14 cellular contexts compared by ENCODE assay signal in genomic region chr6:87487555-87487954, GRCh38.
"Had no signal": no experiment of that assay in that cellular context is flagged by ENCODE, and none has a peak within 500 bp of the region (broad histone marks: within the 10 kb centered on the region; RNA-seq: fewer than 3 reads in every experiment).

No MANE protein-coding gene starts in this region.

- H3K4me1 ChIP-seq: esophagus muscularis mucosa had no signal

- H3K4me3 ChIP-seq: dorsolateral prefrontal cortex, esophagus muscularis mucosa, heart right ventricle, ovary, upper lobe of right lung had no signal

- H3K27ac ChIP-seq: dorsolateral prefrontal cortex, esophagus muscularis mucosa, heart right ventricle, ovary, upper lobe of right lung, VCaP had no signal

- H3K9me3 ChIP-seq: esophagus muscularis mucosa, ovary, upper lobe of right lung had no signal

- DNase-seq: activated CD8-positive, alpha-beta memory T cell treated with anti-CD3 and anti-CD28 coated beads, Interleukin-2, amount 50 U/mL, for 48 hours; activated CD8-positive, alpha-beta T cell treated with anti-CD3 and anti-CD28 coated beads for 36 hours; activated naive CD4-positive, alpha-beta T cell treated with Interleukin-2 at 50 U/mL for 16 hours; activated naive CD8-positive, alpha-beta T cell treated with anti-CD3 and anti-CD28 coated beads, Interleukin-2, amount 50 U/mL, for 24 hours; dorsolateral prefrontal cortex; heart right ventricle; left ventricle myocardium superior; mesendoderm; ovary; stimulated activated CD4-positive, alpha-beta T cell treated with anti-CD3 and anti-CD28 coated beads, Interleukin-2, amount 100 ng/mL, for 48 hours; T-helper 1 cell; upper lobe of right lung had no signal

- H3K36me3 ChIP-seq: ovary had no signal

- H3K27me3 ChIP-seq: dorsolateral prefrontal cortex, esophagus muscularis mucosa, heart right ventricle, ovary, upper lobe of right lung had no signal
